Comparison of ENCODE assay signal across 29 cellular contexts in the genomic region with DNA sequence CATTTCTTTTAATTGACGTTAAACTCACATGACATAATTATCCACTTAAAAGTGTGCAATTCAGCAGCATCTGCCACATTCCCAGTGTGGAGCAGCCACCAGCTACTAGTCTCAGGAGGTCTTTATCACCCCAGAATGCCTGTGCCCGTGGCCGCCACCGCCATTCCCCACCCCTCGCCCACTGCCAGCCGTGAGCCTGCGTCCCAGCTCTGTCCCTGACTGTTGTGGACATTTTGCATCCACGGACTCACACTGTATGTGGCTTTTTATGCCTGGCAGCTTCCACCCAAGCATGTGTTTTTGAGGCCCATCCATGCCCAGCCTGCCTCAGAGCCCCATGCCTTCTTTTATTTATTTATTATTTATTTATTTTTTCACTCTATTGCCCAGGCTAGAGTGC. TPM values are rescaled to one million over a fixed set of nuclear protein-coding genes. Genes with fewer than 3 reads are reported as not detected.
"Had no signal": no experiment of that assay in that cellular context is flagged by ENCODE, and none has a peak within 500 bp of the region (broad histone marks: within the 10 kb centered on the region; RNA-seq: fewer than 3 reads in every experiment).

No MANE protein-coding gene starts in this region.

- H3K4me3 Mint-ChIP-seq: activated CD4-positive, alpha-beta memory T cell treated with anti-CD3 and anti-CD28 coated beads, Interleukin-2, amount 10 ng/mL, durations not matched to agents 7 days and 5 days; activated CD8-positive, alpha-beta memory T cell treated with anti-CD3 and anti-CD28 coated beads, Interleukin-2, amount 10 ng/mL, durations not matched to agents 7 days and 5 days; activated naive CD4-positive, alpha-beta T cell treated with anti-CD3 and anti-CD28 coated beads, Interleukin-2, amount 10 ng/mL, durations not matched to agents 7 days and 5 days; activated naive CD8-positive, alpha-beta T cell; activated naive CD8-positive, alpha-beta T cell treated with anti-CD3 and anti-CD28 coated beads, Interleukin-2, amount 50 U/mL, for 24 hours; brain had no signal

- H3K36me3 Mint-ChIP-seq: activated CD8-positive, alpha-beta memory T cell treated with anti-CD3 and anti-CD28 coated beads, Interleukin-2, amount 10 ng/mL, durations not matched to agents 7 days and 5 days; activated naive CD4-positive, alpha-beta T cell treated with anti-CD3 and anti-CD28 coated beads, Interleukin-2, amount 10 ng/mL, durations not matched to agents 7 days and 5 days; activated naive CD8-positive, alpha-beta T cell had no signal

- H3K4me3 ChIP-seq: SJCRH30, SK-N-MC had no signal

- H3K9me3 ChIP-seq: SJCRH30 had no signal

- H3K27me3 Mint-ChIP-seq: activated CD4-positive, alpha-beta memory T cell treated with anti-CD3 and anti-CD28 coated beads, Interleukin-2, amount 10 ng/mL, durations not matched to agents 7 days and 5 days; activated CD8-positive, alpha-beta memory T cell treated with anti-CD3 and anti-CD28 coated beads, Interleukin-2, amount 10 ng/mL, durations not matched to agents 7 days and 5 days; activated naive CD4-positive, alpha-beta T cell treated with anti-CD3 and anti-CD28 coated beads, Interleukin-2, amount 10 ng/mL, durations not matched to agents 7 days and 5 days; activated naive CD8-positive, alpha-beta T cell; activated naive CD8-positive, alpha-beta T cell treated with anti-CD3 and anti-CD28 coated beads, Interleukin-2, amount 50 U/mL, for 24 hours had no signal

- DNase-seq: activated CD4-positive, alpha-beta memory T cell treated with anti-CD3 and anti-CD28 coated beads, Interleukin-2, amount 10 ng/mL, durations not matched to agents 7 days and 5 days; activated CD4-positive, alpha-beta T cell treated with anti-CD3 and anti-CD28 coated beads for 1 hour; activated CD4-positive, alpha-beta T cell treated with anti-CD3 and anti-CD28 coated beads for 48 hours; activated CD4-positive, CD25-positive, alpha-beta regulatory T cell; activated CD8-positive, alpha-beta memory T cell treated with anti-CD3 and anti-CD28 coated beads for 24 hours; activated CD8-positive, alpha-beta memory T cell treated with anti-CD3 and anti-CD28 coated beads, Interleukin-2, amount 10 ng/mL, durations not matched to agents 7 days and 5 days; activated CD8-positive, alpha-beta memory T cell treated with anti-CD3 and anti-CD28 coated beads, Interleukin-2, amount 50 U/mL, for 48 hours; activated effector memory CD4-positive, alpha-beta T cell treated with Interleukin-2 at 50 U/mL for 16 hours; activated naive CD4-positive, alpha-beta T cell treated with anti-CD3 and anti-CD28 coated beads, Interleukin-2, amount 10 ng/mL, durations not matched to agents 7 days and 5 days; activated naive CD8-positive, alpha-beta T cell treated with anti-CD3 and anti-CD28 coated beads, Interleukin-2, amount 50 U/mL, for 24 hours; activated T-cell treated with anti-CD3 and anti-CD28 coated beads, Interleukin-2, amount 50 U/mL, for 48 hours; anterior cingulate cortex; Karpas-422; KBM-7; NCI-H1092; NCI-H1436 treated with DMSO at 0.1 percent for 48 hours; NCI-H1694 treated with DMSO at 0.1 percent for 48 hours; NCI-H2029; NCI-H345; NCI-H524 treated with DMSO at 0.1 percent for 48 hours; SHP77; SJCRH30; T1000; WERI-Rb-1 had no signal

- ATAC-seq: activated CD8-positive, alpha-beta memory T cell treated with anti-CD3 and anti-CD28 coated beads, Interleukin-2, amount 10 ng/mL, durations not matched to agents 7 days and 5 days; activated naive CD8-positive, alpha-beta T cell treated with anti-CD3 and anti-CD28 coated beads, Interleukin-2, amount 50 U/mL, for 24 hours had no signal

- H3K4me1 Mint-ChIP-seq: activated CD4-positive, alpha-beta memory T cell treated with anti-CD3 and anti-CD28 coated beads, Interleukin-2, amount 10 ng/mL, durations not matched to agents 7 days and 5 days; activated CD8-positive, alpha-beta memory T cell treated with anti-CD3 and anti-CD28 coated beads, Interleukin-2, amount 10 ng/mL, durations not matched to agents 7 days and 5 days; activated naive CD4-positive, alpha-beta T cell treated with anti-CD3 and anti-CD28 coated beads, Interleukin-2, amount 10 ng/mL, durations not matched to agents 7 days and 5 days; activated naive CD8-positive, alpha-beta T cell treated with anti-CD3 and anti-CD28 coated beads, Interleukin-2, amount 50 U/mL, for 24 hours; brain had no signal

- H3K27me3 ChIP-seq: SJCRH30 had no signal

- FAIRE-seq: bronchial epithelial cell had no signal

- H3K27ac Mint-ChIP-seq: activated CD4-positive, alpha-beta memory T cell treated with anti-CD3 and anti-CD28 coated beads, Interleukin-2, amount 10 ng/mL, durations not matched to agents 7 days and 5 days; activated CD8-positive, alpha-beta memory T cell treated with anti-CD3 and anti-CD28 coated beads, Interleukin-2, amount 10 ng/mL, durations not matched to agents 7 days and 5 days; activated naive CD4-positive, alpha-beta T cell treated with anti-CD3 and anti-CD28 coated beads, Interleukin-2, amount 10 ng/mL, durations not matched to agents 7 days and 5 days; activated naive CD8-positive, alpha-beta T cell; activated naive CD8-positive, alpha-beta T cell treated with anti-CD3 and anti-CD28 coated beads, Interleukin-2, amount 50 U/mL, for 24 hours; brain had no signal

- H3K9me3 Mint-ChIP-seq: activated CD4-positive, alpha-beta memory T cell treated with anti-CD3 and anti-CD28 coated beads, Interleukin-2, amount 10 ng/mL, durations not matched to agents 7 days and 5 days; activated naive CD4-positive, alpha-beta T cell treated with anti-CD3 and anti-CD28 coated beads, Interleukin-2, amount 10 ng/mL, durations not matched to agents 7 days and 5 days; activated naive CD8-positive, alpha-beta T cell treated with anti-CD3 and anti-CD28 coated beads, Interleukin-2, amount 50 U/mL, for 24 hours; brain had no signal

- H3K36me3 ChIP-seq: SJCRH30 had no signal

- H3K27ac ChIP-seq: SJCRH30, SK-N-MC, WERI-Rb-1 had no signal

RNA-seq across cellular contexts. Expression of gene BOK, which starts 9.2 kb away (rescaled TPM):
- total RNA-seq: activated CD8-positive, alpha-beta memory T cell treated with anti-CD3 and anti-CD28 coated beads, Interleukin-2, amount 10 ng/mL, durations not matched to agents 7 days and 5 days; OCI-LY7 had no signal
